ENCODE assay signal across 24 cellular contexts in genomic region chr12:108119974-108120862, GRCh38. TPM values are rescaled to one million over a fixed set of nuclear protein-coding genes. Genes with fewer than 3 reads are reported as not detected.
"Had no signal": no experiment of that assay in that cellular context is flagged by ENCODE, and none has a peak within 500 bp of the region (broad histone marks: within the 10 kb centered on the region; RNA-seq: fewer than 3 reads in every experiment).

No MANE protein-coding gene starts in this region.

- H3K9me3 Mint-ChIP-seq: activated T-helper 1 cell treated with anti-CD3 and anti-CD28 coated beads, Interleukin-12 subunit alpha, Interleukin-12 subunit beta, Interleukin-2, Interleukin-4 antibody, amounts not matched to agents 30 ng/mL and 10 ng/mL and 1 ng/mL, durations not matched to agents 14 hours and 24 hours and 36 hours had no signal

- ATAC-seq: activated CD8-positive, alpha-beta T cell treated with anti-CD3 and anti-CD28 coated beads, Interleukin-2, amount 10 ng/mL, durations not matched to agents 7 days and 5 days; psoas muscle; stimulated activated naive CD8-positive, alpha-beta T cell treated with anti-CD3 and anti-CD28 coated beads, Interleukin-15, amount 100 ng/mL, for 72 hours had no signal

- H3K36me3 Mint-ChIP-seq: activated naive CD4-positive, alpha-beta T cell treated with anti-CD3 and anti-CD28 coated beads, Interleukin-2, amount 50 U/mL, for 24 hours had no signal

- H3K36me3 ChIP-seq: pancreas, suprapubic skin, tibial nerve, WERI-Rb-1 had no signal

- H3K9me3 ChIP-seq: pancreas, psoas muscle, suprapubic skin had no signal

- H3K4me3 ChIP-seq: pancreas, psoas muscle, suprapubic skin, tibial nerve had no signal

- H3K4me3 Mint-ChIP-seq: activated CD8-positive, alpha-beta T cell treated with anti-CD3 and anti-CD28 coated beads, Interleukin-2, amount 10 ng/mL, durations not matched to agents 7 days and 5 days; activated naive CD4-positive, alpha-beta T cell treated with anti-CD3 and anti-CD28 coated beads, Interleukin-2, amount 50 U/mL, for 24 hours; activated T-helper 1 cell treated with anti-CD3 and anti-CD28 coated beads, Interleukin-12 subunit alpha, Interleukin-12 subunit beta, Interleukin-2, Interleukin-4 antibody, amounts not matched to agents 30 ng/mL and 10 ng/mL and 1 ng/mL, durations not matched to agents 14 hours and 24 hours and 36 hours; nephron; stimulated activated naive CD8-positive, alpha-beta T cell treated with anti-CD3 and anti-CD28 coated beads, Interleukin-15, amount 100 ng/mL, for 72 hours had no signal

- H3K4me1 ChIP-seq: pancreas, psoas muscle had no signal

- DNase-seq: activated CD4-positive, alpha-beta T cell treated with anti-CD3 and anti-CD28 coated beads for 1 hour; activated CD4-positive, alpha-beta T cell treated with anti-CD3 and anti-CD28 coated beads, Interleukin-2, amount 50 U/mL, for 1 hour; activated CD8-positive, alpha-beta T cell treated with anti-CD3 and anti-CD28 coated beads, Interleukin-2, amount 10 ng/mL, durations not matched to agents 7 days and 5 days; activated gamma-delta T cell; central memory CD4-positive, alpha-beta T cell; dermis blood vessel endothelial cell; effector memory CD4-positive, alpha-beta T cell; head of caudate nucleus; left ventricle myocardium superior; mammary epithelial cell; midbrain; pancreas; psoas muscle; right cardiac atrium; stimulated activated CD4-positive, alpha-beta T cell treated with anti-CD3 and anti-CD28 coated beads, Interleukin-12 subunit alpha, Interleukin-12 subunit beta, amount 100 ng/mL, for 4 hours; stimulated activated CD4-positive, alpha-beta T cell treated with anti-CD3 and anti-CD28 coated beads, Interleukin-4, amount 100 ng/mL, for 4 hours; stimulated activated naive CD8-positive, alpha-beta T cell treated with anti-CD3 and anti-CD28 coated beads, Interleukin-15, amount 100 ng/mL, for 72 hours; WERI-Rb-1 had no signal

- H3K27ac ChIP-seq: pancreas, psoas muscle, suprapubic skin, WERI-Rb-1 had no signal

- H3K4me1 Mint-ChIP-seq: activated naive CD4-positive, alpha-beta T cell treated with anti-CD3 and anti-CD28 coated beads, Interleukin-2, amount 50 U/mL, for 24 hours; stimulated activated naive CD8-positive, alpha-beta T cell treated with anti-CD3 and anti-CD28 coated beads, Interleukin-15, amount 100 ng/mL, for 72 hours had no signal

- H3K27me3 ChIP-seq: pancreas, tibial nerve had no signal

- H3K27ac Mint-ChIP-seq: activated CD8-positive, alpha-beta T cell treated with anti-CD3 and anti-CD28 coated beads, Interleukin-2, amount 10 ng/mL, durations not matched to agents 7 days and 5 days; activated naive CD4-positive, alpha-beta T cell treated with anti-CD3 and anti-CD28 coated beads, Interleukin-2, amount 50 U/mL, for 24 hours; activated T-helper 1 cell treated with anti-CD3 and anti-CD28 coated beads, Interleukin-12 subunit alpha, Interleukin-12 subunit beta, Interleukin-2, Interleukin-4 antibody, amounts not matched to agents 30 ng/mL and 10 ng/mL and 1 ng/mL, durations not matched to agents 14 hours and 24 hours and 36 hours had no signal

RNA-seq across cellular contexts. Expression of gene WSCD2, which starts 8.9 kb away (rescaled TPM):
- total RNA-seq: activated CD8-positive, alpha-beta T cell treated with anti-CD3 and anti-CD28 coated beads, Interleukin-2, amount 10 ng/mL, durations not matched to agents 7 days and 5 days; activated T-helper 1 cell treated with anti-CD3 and anti-CD28 coated beads, Interleukin-12 subunit alpha, Interleukin-12 subunit beta, Interleukin-2, Interleukin-4 antibody, amounts not matched to agents 30 ng/mL and 10 ng/mL and 1 ng/mL, durations not matched to agents 14 hours and 24 hours and 36 hours; dermis blood vessel endothelial cell; endothelial cell of umbilical vein had no signal
- polyA plus RNA-seq: endothelial cell of umbilical vein, mammary epithelial cell had no signal
